Comparison of ENCODE assay signal across 8 cellular contexts in genomic region chr18:49055787-49056186, GRCh38.
DNase-seq lines count a peak whose midpoint lies in the region; ATAC-seq and TF ChIP-seq lines count a peak whose summit lies in the region.

No MANE protein-coding gene starts in this region.

- no peak for TF ChIP-seq POLR2A in lower leg skin (IDR thresholded peaks at IDR 0.05)
- no peak for TF ChIP-seq POLR2A in tibial nerve (IDR thresholded peaks at IDR 0.05)

- ATAC-seq in HG03571 (IDR thresholded peaks at IDR 0.05; ENCODE audit: unreplicated experiment) (peak; percentile 60), HG03439 (IDR thresholded peaks at IDR 0.05; ENCODE audit: unreplicated experiment) (no peak)
- ATAC-seq in activated T-cell treated with anti-CD3 and anti-CD28 coated beads, Interleukin-2, amount 50 U/mL, for 4 hours = peak; percentile 63 to 77

- no peak overlapping the region for H3K4me3 Mint-ChIP-seq in activated T-cell treated with anti-CD3 and anti-CD28 coated beads, Interleukin-2, amount 50 U/mL, for 4 hours

- H3K27me3 Mint-ChIP-seq in activated T-cell treated with anti-CD3 and anti-CD28 coated beads, Interleukin-2, amount 50 U/mL, for 4 hours (ENCODE audit: low read depth) = no peaks in the 10 kb centered on the region

- no peaks in the 10 kb centered on the region for H3K27me3 ChIP-seq in tibial nerve

- intact Hi-C loops in lower leg skin (cut with DNase I; ENCODE audit: low total_unique reads) = no loop called here

- H3K9me3 ChIP-seq in tibial nerve = no peaks in the 10 kb centered on the region

- DNase-seq in SIG-M5 treated with dmso at 0.1 percent for 504 hours (lab: John Stamatoyannopoulos, UW; ENCODE audit: unreplicated experiment) = peak; percentile 73
- no peak for DNase-seq in SIG-M5 (lab: John Stamatoyannopoulos, UW)
- DNase-seq in activated T-cell treated with anti-CD3 and anti-CD28 coated beads, Interleukin-2, amount 50 U/mL, for 4 hours = no peak
- peak; percentile 50 to 96 for DNase-seq in lower leg skin (ENCODE audit: low spot score in 2 of 2)
- peak; percentile 47 to 51 for DNase-seq in tibial nerve (ENCODE audit: low spot score in 2 of 2)
- no peak for DNase-seq in DMS53 treated with DMSO at 0.1 percent for 48 hours (lab: John Stamatoyannopoulos, UW; ENCODE audit: unreplicated experiment)

- H3K4me3 ChIP-seq in lower leg skin (ENCODE audit: low read depth, poor library complexity, severe bottlenecking) (no peak overlapping the region), tibial nerve (no peak overlapping the region)

- H3K27ac ChIP-seq in tibial nerve = peak overlapping the region in 2 of 4 donors; percentile 21 to 73

- no peak for TF ChIP-seq CTCF in lower leg skin (IDR thresholded peaks at IDR 0.05)
- no peak for TF ChIP-seq CTCF in tibial nerve (IDR thresholded peaks at IDR 0.05)

- peaks cover 10% of the 10 kb centered on the region for H3K36me3 Mint-ChIP-seq in activated T-cell treated with anti-CD3 and anti-CD28 coated beads, Interleukin-2, amount 50 U/mL, for 4 hours (ENCODE audit: insufficient read depth)

- TF ChIP-seq EP300 in tibial nerve (IDR thresholded peaks at IDR 0.05) = peak in 1 of 2 donors; percentile 51

- 79 to 82% methylated on average over 11 of the region's 11 CpGs for WGBS in lower leg skin, 2 donors
- WGBS in tibial nerve, 2 donors = 57 to 81% methylated on average over 11 of the region's 11 CpGs

- no peaks in the 10 kb centered on the region for H3K36me3 ChIP-seq in tibial nerve

- peaks cover 35% of the 10 kb centered on the region for H3K4me1 Mint-ChIP-seq in activated T-cell treated with anti-CD3 and anti-CD28 coated beads, Interleukin-2, amount 50 U/mL, for 4 hours (ENCODE audit: low read depth)

- H3K4me1 ChIP-seq in tibial nerve = peaks cover 0 to 10% (median 3%) of the 10 kb centered on the region in 4 donors

- no peaks in the 10 kb centered on the region for H3K9me3 Mint-ChIP-seq in activated T-cell treated with anti-CD3 and anti-CD28 coated beads, Interleukin-2, amount 50 U/mL, for 4 hours

Comparison
In these comparisons a context has a peak if more than half of its experiments do, and no peak if none do; other contexts are left out.
1. DNase-seq: peak in SIG-M5 treated with dmso at 0.1 percent for 504 hours (single experiment), lower leg skin (2 of 2) and tibial nerve (2 of 2); none in SIG-M5 (single experiment), activated T-cell treated with anti-CD3 and anti-CD28 coated beads, Interleukin-2, amount 50 U/mL, for 4 hours (single experiment) and DMS53 treated with DMSO at 0.1 percent for 48 hours (single experiment).